In genomic region chr11:121194731-121195596, GRCh38 we compare ENCODE assay signal across 8 cellular contexts.
A peak's percentile ranks its signal among the peaks of the same experiment; 100 is the strongest.
DNase-seq lines count a peak whose midpoint lies in the region; ATAC-seq and TF ChIP-seq lines count a peak whose summit lies in the region.

No MANE protein-coding gene starts in this region.

- no peaks in the 10 kb centered on the region for H3K27me3 ChIP-seq in cardiac muscle cell

- H3K36me3 Mint-ChIP-seq in activated naive CD4-positive, alpha-beta T cell treated with anti-CD3 and anti-CD28 coated beads, Interleukin-2, amount 50 U/mL, for 72 hours = no peaks in the 10 kb centered on the region

- H3K4me3 ChIP-seq in AG10803 (ENCODE audit: low read length) (no peak overlapping the region), cardiac muscle cell (no peak overlapping the region)

- ATAC-seq in GM18870 (IDR thresholded peaks at IDR 0.05; ENCODE audit: unreplicated experiment) (peak; percentile 67), HG03342 (IDR thresholded peaks at IDR 0.05; ENCODE audit: unreplicated experiment) (no peak)
- ATAC-seq in activated naive CD4-positive, alpha-beta T cell treated with anti-CD3 and anti-CD28 coated beads, Interleukin-2, amount 50 U/mL, for 72 hours = peak; percentile 80 to 85

- DNase-seq in AG10803 (ENCODE audit: low read depth) (peak; percentile 57), Kasumi-1 (lab: John Stamatoyannopoulos, UW) (peak; percentile 17 to 54), SHP77 (lab: John Stamatoyannopoulos, UW) (peak; percentile 43 to 68), cardiac muscle cell (ENCODE audit: low read depth in 1 of 2, low spot score in 1 of 2) (peak; percentile 77 to 87), retina (peak; percentile 78)
- DNase-seq in activated naive CD4-positive, alpha-beta T cell treated with anti-CD3 and anti-CD28 coated beads, Interleukin-2, amount 50 U/mL, for 72 hours (ENCODE audit: low spot score in 2 of 2) = peak in 1 of 2 donors; percentile 72

- no peak overlapping the region for H3K27ac ChIP-seq in cardiac muscle cell

- H3K4me1 ChIP-seq in cardiac muscle cell (ENCODE audit: low read depth) = peaks cover 44% of the 10 kb centered on the region

- TF ChIP-seq CTCF in AG10803 (conservative IDR thresholded peaks at IDR 0.05; ENCODE audit: low read length) = peak; percentile 82
- TF ChIP-seq CTCF in cardiac muscle cell (IDR thresholded peaks at IDR 0.05; ENCODE audit: low read depth, low read length) = peak; percentile 85

- no peaks in the 10 kb centered on the region for H3K9me3 Mint-ChIP-seq in activated naive CD4-positive, alpha-beta T cell treated with anti-CD3 and anti-CD28 coated beads, Interleukin-2, amount 50 U/mL, for 72 hours

- no peaks in the 10 kb centered on the region for H3K36me3 ChIP-seq in cardiac muscle cell

- no peaks in the 10 kb centered on the region for H3K9me3 ChIP-seq in cardiac muscle cell (ENCODE audit: low read depth)

- no peak overlapping the region for H3K27ac Mint-ChIP-seq in activated naive CD4-positive, alpha-beta T cell treated with anti-CD3 and anti-CD28 coated beads, Interleukin-2, amount 50 U/mL, for 72 hours
